Comparison of ENCODE assay signal across 8 cellular contexts in the genomic region with DNA sequence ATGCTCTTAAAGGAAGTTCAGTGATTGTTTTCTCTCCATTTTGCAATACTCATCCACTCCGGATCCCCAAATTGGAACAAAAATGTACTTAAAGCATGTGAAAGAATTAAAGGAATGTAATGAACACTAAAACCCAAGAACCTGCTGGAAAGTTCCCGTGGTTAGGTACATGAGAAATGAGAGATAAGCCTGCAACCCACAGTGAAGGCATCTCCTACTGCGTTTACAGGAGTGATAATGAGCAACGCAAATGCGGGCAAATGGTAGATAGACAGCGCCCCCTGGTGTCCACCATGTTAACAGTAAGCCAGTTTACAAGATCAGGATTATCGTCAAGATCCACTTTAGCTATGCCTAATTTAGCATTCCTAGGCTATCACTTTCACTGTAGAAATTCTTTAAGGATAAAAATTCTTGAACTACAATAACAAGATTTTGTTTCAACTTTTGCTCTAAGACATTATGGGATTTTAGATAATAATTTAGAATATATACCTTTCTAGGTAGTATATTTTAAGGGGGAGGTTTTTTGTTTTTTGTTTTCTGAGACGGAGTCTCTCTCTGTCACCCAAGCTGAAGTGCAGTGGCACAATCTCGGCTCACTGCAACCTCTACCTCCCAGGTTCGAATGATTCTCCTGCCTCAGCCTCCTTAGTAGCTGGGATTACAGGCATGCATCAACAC. TPM values are rescaled to one million over a fixed set of nuclear protein-coding genes. Genes with fewer than 3 reads are reported as not detected.
A peak's percentile ranks its signal among the peaks of the same experiment; 100 is the strongest.
DNase-seq lines count a peak whose midpoint lies in the region; ATAC-seq and TF ChIP-seq lines count a peak whose summit lies in the region.

No MANE protein-coding gene starts in this region.

- DNase-seq in AG20443 (ENCODE audit: low spot score) = peak; percentile 79
- peak; percentile 78 to 81 for DNase-seq in Kasumi-1 (lab: John Stamatoyannopoulos, UW)
- peak; percentile 72 to 84 for DNase-seq in PC-9
- peak; percentile 73 for DNase-seq in activated T-cell treated with anti-CD3 and anti-CD28 coated beads for 48 hours (ENCODE audit: low read depth)
- DNase-seq in esophagus muscularis mucosa (ENCODE audit: extremely low spot score) = peak; percentile 96
- DNase-seq in natural killer cell = peak; percentile 80

- intact Hi-C loops in PC-9 (cut with micrococcal nuclease; ENCODE audit: unreplicated experiment) (loop anchor here (1.0 to 10.0 kb wide), 5 partner anchors 64 to 557 kb away; no protein-coding TSS in a partner anchor), esophagus muscularis mucosa (cut with DNase I) (loop anchor here (1.0 to 5.0 kb wide), 4 partner anchors 64 to 274 kb away; a partner anchor contains a TSS), natural killer cell (cut with micrococcal nuclease) (loop anchor here (1.0 kb wide), 3 partner anchors 64 to 276 kb away; no protein-coding TSS in a partner anchor)

- H3K9me3 ChIP-seq in PC-9 (ENCODE audit: insufficient read depth, low read depth) (no peaks in the 10 kb centered on the region), esophagus muscularis mucosa (no peaks in the 10 kb centered on the region)

- TF ChIP-seq CTCF in PC-9 (conservative IDR thresholded peaks at IDR 0.05) (peak; percentile 98), esophagus muscularis mucosa (IDR thresholded peaks at IDR 0.05) (peak; percentile 85 to 96 (median 87)), natural killer cell (IDR thresholded peaks at IDR 0.05) (peak; percentile 96)

- H3K4me3 ChIP-seq in PC-9 (no peak overlapping the region), esophagus muscularis mucosa (no peak overlapping the region)

- no peaks in the 10 kb centered on the region for H4K20me1 ChIP-seq in PC-9 (ENCODE audit: insufficient read depth)

- WGBS in esophagus muscularis mucosa = 29% methylated on average over 10 of the region's 10 CpGs

- no peak for TF ChIP-seq POLR2A in esophagus muscularis mucosa (IDR thresholded peaks at IDR 0.05; ENCODE audit: low read depth)

- H3K36me3 ChIP-seq in PC-9 (ENCODE audit: low read depth) (peaks cover 29% of the 10 kb centered on the region), esophagus muscularis mucosa (peaks cover 15 to 71% (median 57%) of the 10 kb centered on the region in 4 donors)

- H3F3A ChIP-seq in PC-9 (ENCODE audit: insufficient read depth, low read depth) = peaks cover 57% of the 10 kb centered on the region

- POLR2A ChIA-PET in PC-9 (lab: Charles Lee; ENCODE audit: unreplicated experiment) = no interaction called here

- no TSS peak for BruUV-seq in PC-9 (replicated peaks; lab: Mats Ljungman, UMichigan)

- H3K27ac Mint-ChIP-seq in natural killer cell = no peak overlapping the region
- no peak overlapping the region for H3K27ac Mint-ChIP-seq in stimulated activated memory B cell treated with anti-CD40 and anti-IgM and Interleukin-4, amounts not matched to agents 10 μg/mL and 1 μg/mL and 100 μg/mL, for 72 hours

- no peak overlapping the region for H2AFZ ChIP-seq in PC-9

- TF ChIP-seq EP300 in esophagus muscularis mucosa (IDR thresholded peaks at IDR 0.05) = no peak

- CTCF ChIA-PET in PC-9 (lab: Charles Lee) = interaction anchor here (0.6 to 1.2 kb wide), 2 partner anchors 75 to 570 kb away, joined by 3 to 4 read pairs; a partner anchor contains a TSS

- no peaks in the 10 kb centered on the region for H3K27me3 ChIP-seq in PC-9 (ENCODE audit: insufficient read depth, low read depth)
- no peaks in the 10 kb centered on the region for H3K27me3 ChIP-seq in esophagus muscularis mucosa

- peaks cover 8% of the 10 kb centered on the region for H3K36me3 Mint-ChIP-seq in natural killer cell
- peaks cover 33% of the 10 kb centered on the region for H3K36me3 Mint-ChIP-seq in stimulated activated memory B cell treated with anti-CD40 and anti-IgM and Interleukin-4, amounts not matched to agents 10 μg/mL and 1 μg/mL and 100 μg/mL, for 72 hours

- H3K4me2 ChIP-seq in PC-9 = peak overlapping the region; percentile 17

- H3K4me1 ChIP-seq in PC-9 (replicated peaks; ENCODE audit: insufficient read depth) = peaks cover 79% of the 10 kb centered on the region
- peaks cover 0 to 18% (median 7%) of the 10 kb centered on the region in 4 donors for H3K4me1 ChIP-seq in esophagus muscularis mucosa

- no peaks in the 10 kb centered on the region for H3K27me3 Mint-ChIP-seq in natural killer cell (ENCODE audit: low read depth in 2 of 2)
- H3K27me3 Mint-ChIP-seq in stimulated activated memory B cell treated with anti-CD40 and anti-IgM and Interleukin-4, amounts not matched to agents 10 μg/mL and 1 μg/mL and 100 μg/mL, for 72 hours = no peaks in the 10 kb centered on the region

- peaks cover 5 to 9% of the 10 kb centered on the region in 2 donors for H3K4me1 Mint-ChIP-seq in natural killer cell
- H3K4me1 Mint-ChIP-seq in stimulated activated memory B cell treated with anti-CD40 and anti-IgM and Interleukin-4, amounts not matched to agents 10 μg/mL and 1 μg/mL and 100 μg/mL, for 72 hours = peaks cover 12% of the 10 kb centered on the region

- H3K9me2 ChIP-seq in PC-9 (ENCODE audit: insufficient read depth) = no peaks in the 10 kb centered on the region

- no peak overlapping the region for H3K4me3 Mint-ChIP-seq in natural killer cell
- no peak overlapping the region for H3K4me3 Mint-ChIP-seq in stimulated activated memory B cell treated with anti-CD40 and anti-IgM and Interleukin-4, amounts not matched to agents 10 μg/mL and 1 μg/mL and 100 μg/mL, for 72 hours

- H3K27ac ChIP-seq in PC-9 (peak overlapping the region; percentile 50), esophagus muscularis mucosa (replicated peaks in 1 of 4) (peak overlapping the region in 1 of 4 donors; percentile 23)

- H3K9me3 Mint-ChIP-seq in natural killer cell = no peaks in the 10 kb centered on the region
- H3K9me3 Mint-ChIP-seq in stimulated activated memory B cell treated with anti-CD40 and anti-IgM and Interleukin-4, amounts not matched to agents 10 μg/mL and 1 μg/mL and 100 μg/mL, for 72 hours = no peaks in the 10 kb centered on the region

- peak; percentile 71 for ATAC-seq in GM19395 (IDR thresholded peaks at IDR 0.05; ENCODE audit: unreplicated experiment)
- ATAC-seq in natural killer cell = peak; percentile 93 to 98 (median 95)
- peak; percentile 76 for ATAC-seq in stimulated activated memory B cell treated with anti-CD40 and anti-IgM and Interleukin-4, amounts not matched to agents 10 μg/mL and 1 μg/mL and 100 μg/mL, for 72 hours

- H3K79me2 ChIP-seq in PC-9 (ENCODE audit: low read depth) = 0 out of 2 replicates have a peak, but pooled peaks cover 9% of the 10 kb centered on the region

RNA-seq across cellular contexts. Expression of a gene that starts 29.9 kb away (rescaled TPM):
- total RNA-seq in PC-9 (2021) (19.1 and 27.8 TPM in 2 replicates), esophagus muscularis mucosa (10 to 100 TPM; 18.4 to 24.1 (median 22.1) TPM), natural killer cell (10 to 100 TPM; 30.6 to 37.1 (median 35.4) TPM)

RNA-seq across cellular contexts. Expression of a gene that starts 37.5 kb away (rescaled TPM):
- total RNA-seq in PC-9 (2021) (2.1 and 2.2 TPM in 2 replicates), esophagus muscularis mucosa (under 1 TPM; 0.83 to 0.92 (median 0.84) TPM), natural killer cell (1 to 10 TPM; 2.0 to 4.0 (median 3.3) TPM)

RNA-seq across cellular contexts. Expression of a gene that starts 37.8 kb away (rescaled TPM):
- total RNA-seq in PC-9 (2021) = 27.4 and 46.8 TPM in 2 replicates
- 10 to 100 TPM in 3 of 4 donors, 1 to 10 TPM in 1; 8.7 to 21.7 (median 19.9) TPM for total RNA-seq in esophagus muscularis mucosa
- 1 to 10 TPM; 5.9 to 9.2 (median 7.6) TPM for total RNA-seq in natural killer cell
